1 cellular context compared by ENCODE assay signal in genomic region chr1:25662959-25663358, GRCh38. TPM values are rescaled to one million over a fixed set of nuclear protein-coding genes. Genes with fewer than 3 reads are reported as not detected.
"Had no signal": no experiment of that assay in that cellular context is flagged by ENCODE, and none has a peak within 500 bp of the region (broad histone marks: within the 10 kb centered on the region; RNA-seq: fewer than 3 reads in every experiment).

No MANE protein-coding gene starts in this region.

RNA-seq across cellular contexts. Expression of gene MAN1C1, which starts 46.4 kb away (rescaled TPM):
- total RNA-seq: HT1080 had no signal
